ENCODE assay signal across 1 cellular context in the genomic region with DNA sequence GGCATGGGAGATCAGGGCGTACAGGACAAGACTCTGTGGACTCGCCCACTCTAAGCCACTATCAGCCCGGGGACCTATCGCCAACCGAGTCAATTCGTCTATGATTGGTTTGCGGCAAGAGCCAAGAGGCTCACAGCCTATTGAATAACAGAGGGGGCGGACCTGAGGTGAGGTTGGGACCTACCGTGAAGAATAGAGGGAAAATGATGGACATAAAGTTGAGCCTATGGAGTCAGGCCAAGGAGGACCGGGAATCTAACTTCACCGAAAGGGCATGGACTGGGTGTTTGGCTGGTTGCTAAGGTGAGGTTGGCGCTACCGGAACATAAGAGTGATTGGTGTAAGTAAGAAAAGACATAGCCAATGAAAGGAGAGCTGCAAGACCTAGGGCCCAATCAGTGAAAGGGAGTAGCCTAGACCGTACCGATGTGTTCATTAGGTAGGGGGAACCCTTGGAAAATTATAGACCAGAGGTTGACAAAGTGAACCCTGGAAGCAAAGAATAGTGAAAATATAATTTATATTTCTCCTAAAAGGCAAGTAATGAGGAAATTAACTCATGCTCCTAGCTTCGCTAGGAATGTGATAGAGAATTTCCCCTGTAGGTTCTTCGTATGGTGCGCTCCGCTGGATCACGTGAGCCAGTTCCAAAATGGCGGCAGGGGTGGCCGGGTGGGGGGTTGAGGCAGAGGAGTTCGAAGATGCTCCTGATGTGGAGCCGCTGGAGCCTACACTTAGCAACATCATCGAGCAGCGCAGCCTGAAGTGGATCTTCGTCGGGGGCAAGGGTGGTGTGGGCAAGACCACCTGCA.
A peak's percentile ranks its signal among the peaks of the same experiment; 100 is the strongest.
TF ChIP-seq lines count a peak whose summit lies in the region.

A gene (plus strand): TSS at position 644 of the 812 bp plus-strand sequence. CDS start 9 bp downstream, at position 653.

TF ChIP-seq in GM12878, 131 proteins besides CTCF, POLR2A, EP300 and RAD21 (continued from another document):
- peak; percentile 77; the same call in 1 of the 2 replicates for TF ChIP-seq ZNF207 (IDR thresholded peaks at IDR 0.05; ENCODE audit: borderline replicate concordance)
- no peak for TF ChIP-seq CHD4 (IDR thresholded peaks at IDR 0.05)
- no peak for TF ChIP-seq MEF2A (IDR thresholded peaks at IDR 0.05; ENCODE audit: insufficient read depth, low read depth, low read length)
- TF ChIP-seq SREBF1 (IDR thresholded peaks at IDR 0.05; ENCODE audit: low read length): peak; percentile 97
- no peak for TF ChIP-seq DPF2 (IDR thresholded peaks at IDR 0.05)
- TF ChIP-seq ESRRA (IDR thresholded peaks at IDR 0.05; ENCODE audit: low read length): no peak
- TF ChIP-seq EGR1 (IDR thresholded peaks at IDR 0.05; ENCODE audit: borderline replicate concordance in 1 of 2, low read depth in 2 of 2, low read length in 2 of 2): no peak
- no peak for TF ChIP-seq JUNB (IDR thresholded peaks at IDR 0.05)
- no peak for TF ChIP-seq MYC (IDR thresholded peaks at IDR 0.05; ENCODE audit: insufficient read depth, insufficient read length, insufficient replicate concordance, low read length, severe bottlenecking)
- no peak for TF ChIP-seq PAX8 (IDR thresholded peaks at IDR 0.05)
- no peak for TF ChIP-seq TARDBP (IDR thresholded peaks at IDR 0.05; ENCODE audit: borderline replicate concordance)
- peak; percentile 62 for TF ChIP-seq NFYA (IDR thresholded peaks at IDR 0.05; ENCODE audit: borderline replicate concordance, low read depth, low read length)
- TF ChIP-seq SPI1 (IDR thresholded peaks at IDR 0.05; ENCODE audit: borderline replicate concordance, insufficient read depth, low read depth, low read length): no peak
- TF ChIP-seq NR2F1 (conservative IDR thresholded peaks at IDR 0.05): peak; percentile 36; the same call in 1 of the 2 replicates
- TF ChIP-seq ZBED1 (IDR thresholded peaks at IDR 0.05; ENCODE audit: borderline replicate concordance): no peak
- TF ChIP-seq, protein P1, sequence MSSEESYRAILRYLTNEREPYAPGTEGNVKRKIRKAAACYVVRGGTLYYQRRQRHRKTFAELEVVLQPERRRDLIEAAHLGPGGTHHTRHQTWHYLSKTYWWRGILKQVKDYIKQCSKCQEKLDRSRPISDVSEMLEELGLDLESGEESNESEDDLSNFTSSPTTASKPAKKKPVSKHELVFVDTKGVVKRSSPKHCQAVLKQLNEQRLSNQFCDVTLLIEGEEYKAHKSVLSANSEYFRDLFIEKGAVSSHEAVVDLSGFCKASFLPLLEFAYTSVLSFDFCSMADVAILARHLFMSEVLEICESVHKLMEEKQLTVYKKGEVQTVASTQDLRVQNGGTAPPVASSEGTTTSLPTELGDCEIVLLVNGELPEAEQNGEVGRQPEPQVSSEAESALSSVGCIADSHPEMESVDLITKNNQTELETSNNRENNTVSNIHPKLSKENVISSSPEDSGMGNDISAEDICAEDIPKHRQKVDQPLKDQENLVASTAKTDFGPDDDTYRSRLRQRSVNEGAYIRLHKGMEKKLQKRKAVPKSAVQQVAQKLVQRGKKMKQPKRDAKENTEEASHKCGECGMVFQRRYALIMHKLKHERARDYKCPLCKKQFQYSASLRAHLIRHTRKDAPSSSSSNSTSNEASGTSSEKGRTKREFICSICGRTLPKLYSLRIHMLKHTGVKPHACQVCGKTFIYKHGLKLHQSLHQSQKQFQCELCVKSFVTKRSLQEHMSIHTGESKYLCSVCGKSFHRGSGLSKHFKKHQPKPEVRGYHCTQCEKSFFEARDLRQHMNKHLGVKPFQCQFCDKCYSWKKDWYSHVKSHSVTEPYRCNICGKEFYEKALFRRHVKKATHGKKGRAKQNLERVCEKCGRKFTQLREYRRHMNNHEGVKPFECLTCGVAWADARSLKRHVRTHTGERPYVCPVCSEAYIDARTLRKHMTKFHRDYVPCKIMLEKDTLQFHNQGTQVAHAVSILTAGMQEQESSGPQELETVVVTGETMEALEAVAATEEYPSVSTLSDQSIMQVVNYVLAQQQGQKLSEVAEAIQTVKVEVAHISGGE (CRISPR knock-in tag; IDR thresholded peaks at IDR 0.05): no peak
- TF ChIP-seq TCF12 (IDR thresholded peaks at IDR 0.05; ENCODE audit: low read depth, low read length): peak; percentile 57; the same call in 1 of the 2 replicates
- no peak for TF ChIP-seq RBBP5 (conservative IDR thresholded peaks at IDR 0.05)
- TF ChIP-seq HCFC1 (IDR thresholded peaks at IDR 0.05; ENCODE audit: low read length): peak; percentile 65
- no peak for TF ChIP-seq CBX5 (IDR thresholded peaks at IDR 0.05; ENCODE audit: low read depth)
- no peak for TF ChIP-seq GATAD2B (conservative IDR thresholded peaks at IDR 0.05; ENCODE audit: low read depth)
- peak; percentile 29 for TF ChIP-seq FOS (IDR thresholded peaks at IDR 0.05; ENCODE audit: borderline replicate concordance, extremely low read depth, insufficient read length)
- no peak for TF ChIP-seq ZNF274 (IDR thresholded peaks at IDR 0.05; ENCODE audit: insufficient read depth, insufficient read length)
- TF ChIP-seq POLR2AphosphoS2 (IDR thresholded peaks at IDR 0.05; ENCODE audit: low read depth, low read length): 0 out of 2 replicates have a peak, but pooled peaks have one; percentile 47
- peak; percentile 73; the same call in 1 of the 2 replicates for TF ChIP-seq RB1 (IDR thresholded peaks at IDR 0.05; ENCODE audit: borderline replicate concordance)
- TF ChIP-seq WRNIP1 (IDR thresholded peaks at IDR 0.05; ENCODE audit: borderline replicate concordance, low read depth, low read length): no peak
- peak; percentile 88 for TF ChIP-seq CHD2 (IDR thresholded peaks at IDR 0.05; ENCODE audit: borderline replicate concordance, low read depth, low read length)
- 0 out of 2 replicates have a peak, but pooled peaks have one; percentile 88 for TF ChIP-seq STAT1 (conservative IDR thresholded peaks at IDR 0.05)
- peak; percentile 25 for TF ChIP-seq MEF2B (IDR thresholded peaks at IDR 0.05; ENCODE audit: partially characterized antibody, poor library complexity, severe bottlenecking)
- TF ChIP-seq MYB (IDR thresholded peaks at IDR 0.05; ENCODE audit: borderline replicate concordance, low read depth, low read length): no peak
- no peak for TF ChIP-seq IRF4 (IDR thresholded peaks at IDR 0.05; ENCODE audit: low read depth, low read length)
- peak; percentile 62; the same call in 1 of the 2 replicates for TF ChIP-seq LARP7 (IDR thresholded peaks at IDR 0.05)
- no peak for TF ChIP-seq ZNF384 (IDR thresholded peaks at IDR 0.05; ENCODE audit: borderline replicate concordance, low read depth, low read length)
- no peak for TF ChIP-seq ZNF24 (IDR thresholded peaks at IDR 0.05)
- peak; percentile 32; the same call in 1 of the 2 replicates for TF ChIP-seq PML (IDR thresholded peaks at IDR 0.05; ENCODE audit: low read length)
- no peak for TF ChIP-seq ETV6 (conservative IDR thresholded peaks at IDR 0.05 in 1 of 2, IDR thresholded peaks at IDR 0.05 in 1 of 2; ENCODE audit: borderline replicate concordance in 1 of 2, low read depth in 1 of 2)
